9 cellular contexts compared by ENCODE assay signal in the genomic region with DNA sequence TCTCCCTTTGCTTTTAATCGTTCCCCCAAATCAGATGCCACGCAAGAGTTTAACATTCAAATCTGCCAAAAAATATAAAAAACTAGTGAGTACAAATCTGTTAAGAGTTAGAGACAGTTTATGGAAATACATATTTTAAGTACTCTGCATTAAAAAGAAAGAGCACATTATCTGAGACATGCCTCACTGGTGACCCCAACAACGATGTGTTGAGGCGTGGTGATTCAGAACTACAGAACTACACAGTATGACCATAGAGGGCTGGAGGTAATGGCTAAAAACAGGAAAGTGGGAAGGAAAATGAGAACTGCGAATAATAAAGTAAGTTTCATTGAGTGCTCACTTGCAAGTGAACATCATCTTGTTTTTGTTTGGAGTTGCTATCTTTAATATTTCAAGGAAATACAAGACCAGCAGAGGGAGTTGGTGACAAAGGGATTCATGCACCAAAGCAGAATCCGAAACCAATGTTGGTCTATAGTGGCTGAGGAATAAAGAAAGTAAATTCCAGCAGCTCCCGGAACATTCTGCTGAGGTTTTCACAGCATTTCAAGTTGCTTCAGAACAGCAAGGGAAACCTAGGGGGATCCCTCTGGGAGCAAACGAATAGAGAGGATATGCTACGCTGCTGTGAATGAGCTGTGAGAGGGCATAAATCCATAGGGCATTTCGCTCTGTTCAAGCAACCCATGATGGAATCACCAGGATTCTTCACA.
A peak's percentile ranks its signal among the peaks of the same experiment; 100 is the strongest.
DNase-seq lines count a peak whose midpoint lies in the region; ATAC-seq and TF ChIP-seq lines count a peak whose summit lies in the region.
"Had no signal": no experiment of that assay in that cellular context is flagged by ENCODE, and none has a peak within 500 bp of the region (broad histone marks: within the 10 kb centered on the region; RNA-seq: fewer than 3 reads in every experiment).

No MANE protein-coding gene starts in this region.

- intact Hi-C loops in natural killer cell (cut with micrococcal nuclease): no loop called here

- H3K36me3 ChIP-seq in OCI-LY3 (replicated peaks; ENCODE audit: low read depth, low read length): no peaks in the 10 kb centered on the region

- no peaks in the 10 kb centered on the region for H3K4me1 Mint-ChIP-seq in natural killer cell
- no peaks in the 10 kb centered on the region for H3K4me1 Mint-ChIP-seq in T-helper 17 cell

- H2AFZ ChIP-seq in OCI-LY3 (ENCODE audit: low read depth, low read length): no peak overlapping the region

- peaks cover 52% of the 10 kb centered on the region for H3K27me3 ChIP-seq in OCI-LY3 (ENCODE audit: low read depth, low read length)

- H3K27ac Mint-ChIP-seq in natural killer cell: no peak overlapping the region
- H3K27ac Mint-ChIP-seq in T-helper 17 cell: no peak overlapping the region

- H3K4me2 ChIP-seq in OCI-LY3 (ENCODE audit: low read length): peak overlapping the region; percentile 86

- ATAC-seq in HG03196 (IDR thresholded peaks at IDR 0.05; ENCODE audit: unreplicated experiment) (no peak), natural killer cell (no peak), T-helper 17 cell (no peak)

- H3K4me3 Mint-ChIP-seq in natural killer cell: no peak overlapping the region
- no peak overlapping the region for H3K4me3 Mint-ChIP-seq in T-helper 17 cell

- H3K4me3 ChIP-seq in OCI-LY3 (ENCODE audit: low read length): peak overlapping the region; percentile 46
- H3K4me3 ChIP-seq in fibroblast of mammary gland (ENCODE audit: control insufficient read depth, low read depth, low read length): peak overlapping the region; percentile 13

- H3K9me3 ChIP-seq in OCI-LY3 (ENCODE audit: insufficient read depth, low read length) (no peaks in the 10 kb centered on the region), T-helper 17 cell (ENCODE audit: control insufficient read depth, low read length, poor library complexity, severe bottlenecking) (no peaks in the 10 kb centered on the region)

- H4K20me1 ChIP-seq in OCI-LY3 (ENCODE audit: insufficient read depth, low read length): no peaks in the 10 kb centered on the region

- DNase-seq in EL: peak; percentile 22
- DNase-seq in fibroblast of mammary gland (ENCODE audit: low read depth): peak; percentile 67
- peak; percentile 19 for DNase-seq in retina
- DNase-seq in SKM-1 treated with dmso at 0.1 percent for 144 hours (lab: John Stamatoyannopoulos, UW; ENCODE audit: unreplicated experiment): no peak
- no peak for DNase-seq in natural killer cell
- no peak for DNase-seq in T-helper 17 cell
- DNase-seq: foreskin melanocyte had no signal

- H3K79me2 ChIP-seq in OCI-LY3 (ENCODE audit: low read length): no peaks in the 10 kb centered on the region

- no peaks in the 10 kb centered on the region for H3K27me3 Mint-ChIP-seq in natural killer cell (ENCODE audit: low read depth in 2 of 2)
- H3K27me3 Mint-ChIP-seq in T-helper 17 cell: peaks cover 12% of the 10 kb centered on the region

- H3K4me1 ChIP-seq in OCI-LY3 (ENCODE audit: low read length): peaks cover 20% of the 10 kb centered on the region

- TF ChIP-seq CTCF in OCI-LY3 (IDR thresholded peaks at IDR 0.05; ENCODE audit: low read depth, low read length) (peak; percentile 77), fibroblast of mammary gland (conservative IDR thresholded peaks at IDR 0.05; ENCODE audit: control insufficient read depth, insufficient read depth, low read depth, low read length) (peak; percentile 61), natural killer cell (IDR thresholded peaks at IDR 0.05) (no peak)

- H3K36me3 Mint-ChIP-seq in natural killer cell: no peaks in the 10 kb centered on the region
- H3K36me3 Mint-ChIP-seq in T-helper 17 cell (ENCODE audit: low read depth): no peaks in the 10 kb centered on the region

- no peaks in the 10 kb centered on the region for H3K9me3 Mint-ChIP-seq in natural killer cell

- no peak overlapping the region for H3K9ac ChIP-seq in OCI-LY3 (ENCODE audit: low read length)

- H3K27ac ChIP-seq in OCI-LY3 (ENCODE audit: low read length): no peak overlapping the region

Comparison
In these comparisons a context has a peak if more than half of its experiments do, and no peak if none do; other contexts are left out.
1. DNase-seq: peak in EL (single experiment), fibroblast of mammary gland (single experiment) and retina (single experiment); none in SKM-1 treated with dmso at 0.1 percent for 144 hours (single experiment), natural killer cell (single experiment) and T-helper 17 cell (0 of 3).